In the genomic region with DNA sequence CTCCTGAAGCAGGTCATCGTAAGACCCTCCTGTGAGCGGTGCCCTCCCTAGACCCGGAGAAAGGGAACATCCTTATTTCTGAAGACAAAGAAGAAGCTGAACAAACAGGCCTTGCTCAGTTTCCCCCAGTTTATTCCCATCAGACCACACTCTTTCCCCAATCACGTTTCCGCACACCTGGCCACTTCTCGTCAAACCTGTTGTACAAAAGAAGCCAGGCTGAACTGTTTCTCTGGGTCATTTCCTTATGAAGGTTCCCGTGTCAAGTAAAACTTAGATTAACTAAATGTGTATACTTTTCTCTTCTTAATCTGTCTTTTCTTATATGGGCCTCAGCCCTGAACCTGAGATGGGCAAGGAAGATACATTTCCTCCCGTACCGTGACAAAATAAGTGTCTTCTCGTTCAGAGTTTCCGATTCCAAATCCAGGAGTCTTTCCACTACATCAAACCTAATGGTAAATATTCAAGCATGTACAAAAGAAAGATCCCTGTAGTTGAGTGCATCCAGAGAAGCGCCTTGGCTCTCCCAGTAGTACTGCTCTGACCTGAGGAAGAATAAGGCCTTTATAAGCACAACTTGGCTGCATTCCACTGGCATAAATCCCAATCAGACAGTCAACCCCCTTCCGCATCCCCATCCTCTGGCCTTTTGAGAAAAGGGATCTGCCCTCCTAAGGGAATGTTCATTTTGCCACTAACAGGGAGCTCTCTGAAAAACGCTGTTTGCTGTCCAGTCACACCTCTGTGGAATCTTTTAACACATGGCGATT, we compare ENCODE assay signal across 11 cellular contexts.
DNase-seq lines count a peak whose midpoint lies in the region; ATAC-seq and TF ChIP-seq lines count a peak whose summit lies in the region.
"Had no signal": no experiment of that assay in that cellular context is flagged by ENCODE, and none has a peak within 500 bp of the region (broad histone marks: within the 10 kb centered on the region; RNA-seq: fewer than 3 reads in every experiment).

No MANE protein-coding gene starts in this region.

- in situ Hi-C loops in SK-MEL-5 (cut with HindIII; ENCODE audit: low pct_unique_long_range_greater_than_20kb, low sequenced_read_pairs), result no loop called here

- no peak for TF ChIP-seq POLR2A in stomach (IDR thresholded peaks at IDR 0.05)

- intact Hi-C loops in stomach (cut with DNase I; ENCODE audit: low total_unique reads), result no loop called here

- peak overlapping the region; percentile 43 to 92 (median 87) for H3K27ac ChIP-seq in stomach
- H3K27ac ChIP-seq: cardiac muscle cell, RWPE1 had no signal

- no peaks in the 10 kb centered on the region for H3K27me3 ChIP-seq in H7 (ENCODE audit: control insufficient read depth, insufficient read depth, low read length)
- no peaks in the 10 kb centered on the region for H3K27me3 ChIP-seq in stomach
- H3K27me3 ChIP-seq: cardiac muscle cell had no signal

- DNase-seq in H7 (peak; percentile 12), SK-MEL-5 (ENCODE audit: low read depth, low spot score) (peak; percentile 99), kidney tubule cell (ENCODE audit: low spot score) (peak; percentile 16), stomach (peak; percentile 81), DMS153 (lab: John Stamatoyannopoulos, UW) (no peak)
- DNase-seq: activated T-cell treated with anti-CD3 and anti-CD28 coated beads, Interleukin-2, amount 50 U/mL, for 4 hours; islet precursor cell had no signal

- no peak for TF ChIP-seq EP300 in stomach (IDR thresholded peaks at IDR 0.05)

- whole genome bisulfite sequencing in stomach, 5 donors, result 46 to 66% (median 53%) methylated on average over 15 of the region's 15 CpGs

- no peak for TF ChIP-seq CTCF in stomach (IDR thresholded peaks at IDR 0.05)

- H3K36me3 ChIP-seq in H7 (replicated peaks; ENCODE audit: control insufficient read depth, insufficient read depth, low read length), result no peaks in the 10 kb centered on the region
- no peaks in the 10 kb centered on the region for H3K36me3 ChIP-seq in stomach
- H3K36me3 ChIP-seq: cardiac muscle cell had no signal

- no peak overlapping the region for H3K4me3 ChIP-seq in H7 (ENCODE audit: insufficient read depth, low read depth, low read length)
- no peak overlapping the region for H3K4me3 ChIP-seq in stomach
- H3K4me3 ChIP-seq: cardiac muscle cell had no signal

- ATAC-seq in GM19328 (IDR thresholded peaks at IDR 0.05; ENCODE audit: unreplicated experiment) (no peak), HG02759 (IDR thresholded peaks at IDR 0.05; ENCODE audit: unreplicated experiment) (no peak)

- peaks cover 40 to 79% (median 44%) of the 10 kb centered on the region in 4 donors for H3K4me1 ChIP-seq in stomach

- H3K9me3 ChIP-seq in stomach, result no peaks in the 10 kb centered on the region
